In genomic region chr12:20119596-20120198, GRCh38 we compare ENCODE assay signal across 7 cellular contexts.
DNase-seq lines count a peak whose midpoint lies in the region; ATAC-seq, FAIRE-seq and TF ChIP-seq lines count a peak whose summit lies in the region.
"Not testable (repeated sequence)": the region's sequence is repeated elsewhere in the genome, so short reads cannot be mapped to it uniquely, and the experiment has no call there.

No MANE protein-coding gene starts in this region.

- peaks cover 11% of the 10 kb centered on the region for H3K36me3 Mint-ChIP-seq in WTC11
- H3K36me3 Mint-ChIP-seq in chondrocyte (ENCODE audit: low read depth), result not testable (repeated sequence)

- not testable (repeated sequence) for H3K9ac ChIP-seq in muscle layer of colon (ENCODE audit: low read length)

- TF ChIP-seq POLR2A in A549 (IDR thresholded peaks at IDR 0.05; ENCODE audit: low read length), result not testable (repeated sequence)

- H3K27ac Mint-ChIP-seq in WTC11, result not testable (repeated sequence)
- peak overlapping the region; percentile 82 for H3K27ac Mint-ChIP-seq in chondrocyte (ENCODE audit: unreplicated experiment)

- not testable (repeated sequence) for H3K4me1 ChIP-seq in A549; right cardiac atrium (ENCODE audit: control insufficient read depth, insufficient read depth, low read length); muscle layer of colon (ENCODE audit: insufficient read depth, low read length)
- peaks cover 9 to 20% of the 10 kb centered on the region in 2 donors for H3K4me1 ChIP-seq in thoracic aorta (ENCODE audit: control insufficient read depth in 1 of 2, low read depth in 2 of 2)

- TF ChIP-seq EP300 in A549 (IDR thresholded peaks at IDR 0.05), result not testable (repeated sequence)

- CTCF ChIA-PET in A549 (lab: Yijun Ruan, JAX); WTC11 (lab: Charles Lee): not testable (repeated sequence)

- H3K36me3 ChIP-seq in muscle layer of colon (ENCODE audit: insufficient read depth, low read length); thoracic aorta: not testable (repeated sequence)

- POLR2A ChIA-PET in A549 (lab: Yijun Ruan, JAX); WTC11 (lab: Charles Lee): not testable (repeated sequence)

- FAIRE-seq in A549 (lab: Jason Lieb, UNC), result peak; percentile 49

- H3K9me3 Mint-ChIP-seq in WTC11 (peaks cover 18% of the 10 kb centered on the region), chondrocyte (ENCODE audit: low read depth) (peaks cover 13% of the 10 kb centered on the region)

- not testable (repeated sequence) for H3K4me3 Mint-ChIP-seq in WTC11
- peak overlapping the region; percentile 26 for H3K4me3 Mint-ChIP-seq in chondrocyte (ENCODE audit: unreplicated experiment)

- H3K4me1 Mint-ChIP-seq in WTC11, result not testable (repeated sequence)
- peaks cover 31% of the 10 kb centered on the region for H3K4me1 Mint-ChIP-seq in chondrocyte (ENCODE audit: low read depth)

- H3K4me3 ChIP-seq in A549; fibroblast of pulmonary artery (replicated peaks; ENCODE audit: low read depth, low read length); right cardiac atrium (ENCODE audit: low read length); muscle layer of colon (ENCODE audit: low read depth in 1 of 2, low read length in 2 of 2): not testable (repeated sequence)
- peak overlapping the region; percentile 9 for H3K4me3 ChIP-seq in thoracic aorta

- DNase-seq in A549 (ENCODE audit: low read depth in 1 of 2, low spot score in 1 of 2); WTC11 (ENCODE audit: low spot score); chondrocyte (ENCODE audit: low spot score); right cardiac atrium; thoracic aorta (ENCODE audit: low spot score): not testable (repeated sequence)
- DNase-seq in fibroblast of pulmonary artery (ENCODE audit: low read depth), result peak; percentile 65

- not testable (repeated sequence) for H3K27me3 ChIP-seq in right cardiac atrium (ENCODE audit: control insufficient read depth, insufficient read depth); muscle layer of colon (ENCODE audit: control insufficient read depth in 1 of 2, insufficient read depth in 2 of 2, low read length in 2 of 2); thoracic aorta (replicated peaks; ENCODE audit: insufficient read depth)

- H3K9me3 ChIP-seq in A549; right cardiac atrium (ENCODE audit: control insufficient read depth, low read length); muscle layer of colon (ENCODE audit: low read length); thoracic aorta: not testable (repeated sequence)

- H3K4me2 ChIP-seq in A549, result not testable (repeated sequence)

- not testable (repeated sequence) for TF ChIP-seq RAD21 in A549 (conservative IDR thresholded peaks at IDR 0.05 in 1 of 2, IDR thresholded peaks at IDR 0.05 in 1 of 2)

- WGBS in A549 (ENCODE audit: missing lambda C conversion rate), result 73% methylated on average over 10 of the region's 10 CpGs
- 71% methylated on average over 10 of the region's 10 CpGs for WGBS in right cardiac atrium

- not testable (repeated sequence) for H3K27ac ChIP-seq in A549; right cardiac atrium (ENCODE audit: low read length)
- peak overlapping the region; percentile 12 for H3K27ac ChIP-seq in muscle layer of colon (ENCODE audit: low read depth, low read length)
- H3K27ac ChIP-seq in thoracic aorta, result peak overlapping the region; percentile 44 to 46

- not testable (repeated sequence) for ATAC-seq in A549; WTC11; thoracic aorta (ENCODE audit: insufficient number of reproducible peaks, low FRiP score, low read depth)
- ATAC-seq in right cardiac atrium, result peak; percentile 75 to 76

- not testable (repeated sequence) for H3K27me3 Mint-ChIP-seq in WTC11 (ENCODE audit: low read depth); chondrocyte (ENCODE audit: low read depth)

- TF ChIP-seq CTCF in A549 (IDR thresholded peaks at IDR 0.05); WTC11 (IDR thresholded peaks at IDR 0.05); chondrocyte (IDR thresholded peaks at IDR 0.05); fibroblast of pulmonary artery (IDR thresholded peaks at IDR 0.05; ENCODE audit: low read length, missing control alignments); thoracic aorta (IDR thresholded peaks at IDR 0.05): not testable (repeated sequence)

- intact Hi-C loops in right cardiac atrium (cut with DNase I), result not testable (repeated sequence)

TF ChIP-seq in WTC11, 78 proteins besides CTCF, POLR2A, EP300 and RAD21:
- peak; percentile 92 for TF ChIP-seq HMGA2 (CRISPR knock-in tag; IDR thresholded peaks at IDR 0.05)
TF ChIP-seq in WTC11: peak in this region for 1; not testable (repeated sequence) for 77.
